15 cellular contexts compared by ENCODE assay signal in the genomic region with DNA sequence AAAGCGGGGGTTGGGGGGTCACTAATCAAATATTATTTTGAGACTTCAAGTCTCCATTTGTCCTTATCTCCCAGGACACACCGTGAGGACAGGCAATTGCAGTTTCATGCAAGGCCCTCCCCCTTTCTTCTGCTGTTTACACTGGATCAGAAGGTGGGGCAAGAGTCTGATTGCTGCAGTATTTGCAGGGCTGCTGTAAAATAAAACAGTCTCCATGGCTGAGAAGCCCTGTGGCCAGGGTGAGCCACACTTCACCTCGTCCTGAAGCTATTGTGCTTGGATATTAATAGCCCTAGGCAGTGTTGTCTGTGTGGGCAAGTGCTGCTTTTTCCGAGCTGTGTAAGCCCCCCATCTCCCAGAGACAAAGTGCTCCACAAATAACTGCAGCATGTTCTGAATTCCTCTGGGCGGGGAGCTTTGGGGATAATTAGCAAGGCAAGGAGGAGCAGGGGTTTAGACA.
DNase-seq lines count a peak whose midpoint lies in the region; TF ChIP-seq lines count a peak whose summit lies in the region.
"Had no signal": no experiment of that assay in that cellular context is flagged by ENCODE, and none has a peak within 500 bp of the region (broad histone marks: within the 10 kb centered on the region; RNA-seq: fewer than 3 reads in every experiment).

No MANE protein-coding gene starts in this region.

- intact Hi-C loops in spleen (cut with DNase I; ENCODE audit: low total_unique reads) = no loop called here

- H4K8ac ChIP-seq in neuronal stem cell (ENCODE audit: low read depth, low read length) = no peak overlapping the region

- POLR2A ChIA-PET in activated CD4-positive, alpha-beta memory T cell treated with anti-CD3 and anti-CD28 coated beads, Interleukin-2, amount 10 ng/mL, durations not matched to agents 7 days and 5 days (lab: Charles Lee) = no interaction called here
- POLR2A ChIA-PET in activated CD4-positive, alpha-beta T cell treated with anti-CD3 and anti-CD28 coated beads, Interleukin-2, amount 10 ng/mL, durations not matched to agents 7 days and 5 days (lab: Charles Lee) = no interaction called here
- POLR2A ChIA-PET in CD8-positive, alpha-beta memory T cell (lab: Charles Lee) = no interaction called here

- H3K4me3 ChIP-seq in neuronal stem cell (ENCODE audit: low read length in 2 of 2) (no peak overlapping the region), spleen (no peak overlapping the region)
- H3K4me3 ChIP-seq in CD8-positive, alpha-beta memory T cell (ENCODE audit: low read length) = no peak overlapping the region

- H3K27ac Mint-ChIP-seq in activated CD4-positive, alpha-beta memory T cell treated with anti-CD3 and anti-CD28 coated beads, Interleukin-2, amount 10 ng/mL, durations not matched to agents 7 days and 5 days = no peak overlapping the region
- H3K27ac Mint-ChIP-seq in activated CD4-positive, alpha-beta T cell treated with anti-CD3 and anti-CD28 coated beads, Interleukin-2, amount 10 ng/mL, durations not matched to agents 7 days and 5 days = no peak overlapping the region
- H3K27ac Mint-ChIP-seq in CD8-positive, alpha-beta memory T cell = peak overlapping the region in 1 of 8 donors; percentile 23
- H3K27ac Mint-ChIP-seq: T-helper 2 cell treated with Interferon-gamma antibody and Interleukin-4, amounts not matched to agents 5 μg/mL and 100 μg/mL, for 36 hours had no signal

- no CpG with 5 or more reads among the region's 5 CpGs for WGBS in neuronal stem cell (ENCODE audit: extremely low coverage in 2 of 2, insufficient read length in 2 of 2, insufficient replicate concordance in 1 of 2), 2 donors
- 54 to 73% (median 64%) methylated on average over 5 of the region's 5 CpGs for WGBS in spleen, 5 donors

- no peak overlapping the region for H2BK5ac ChIP-seq in neuronal stem cell (ENCODE audit: low read length)

- H3K4me1 Mint-ChIP-seq in activated CD4-positive, alpha-beta memory T cell treated with anti-CD3 and anti-CD28 coated beads, Interleukin-2, amount 10 ng/mL, durations not matched to agents 7 days and 5 days = no peaks in the 10 kb centered on the region
- no peaks in the 10 kb centered on the region for H3K4me1 Mint-ChIP-seq in activated CD4-positive, alpha-beta T cell treated with anti-CD3 and anti-CD28 coated beads, Interleukin-2, amount 10 ng/mL, durations not matched to agents 7 days and 5 days
- H3K4me1 Mint-ChIP-seq in CD8-positive, alpha-beta memory T cell = no peaks in the 10 kb centered on the region

- DNase-seq in ELF-1 (ENCODE audit: low read depth, low spot score) (peak; percentile 86), NCI-H146 (lab: John Stamatoyannopoulos, UW) (peak; percentile 93), erythroblast (lab: John Stamatoyannopoulos, UW) (peak; percentile 50 to 70), neuronal stem cell (ENCODE audit: low spot score) (peak; percentile 30), spleen (no peak)
- no peak for DNase-seq in activated CD4-positive, alpha-beta memory T cell treated with anti-CD3 and anti-CD28 coated beads, Interleukin-2, amount 10 ng/mL, durations not matched to agents 7 days and 5 days
- no peak for DNase-seq in activated CD4-positive, alpha-beta T cell treated with anti-CD3 and anti-CD28 coated beads, Interleukin-2, amount 10 ng/mL, durations not matched to agents 7 days and 5 days
- no peak for DNase-seq in CD8-positive, alpha-beta memory T cell
- DNase-seq: activated gamma-delta T cell treated with Interleukin-2 at 50 U/mL for 16 hours; AML-193; anterior cingulate cortex; foreskin keratinocyte; NCI-H2081 treated with DMSO at 0.1 percent for 48 hours; stimulated activated CD4-positive, alpha-beta T cell treated with anti-CD3 and anti-CD28 coated beads, Interleukin-2, amount 100 ng/mL, for 24 hours had no signal

- no peak for TF ChIP-seq CTCF in spleen (IDR thresholded peaks at IDR 0.05 in 8 of 11, conservative IDR thresholded peaks at IDR 0.05 in 3 of 11)

- H3K36me3 Mint-ChIP-seq in activated CD4-positive, alpha-beta memory T cell treated with anti-CD3 and anti-CD28 coated beads, Interleukin-2, amount 10 ng/mL, durations not matched to agents 7 days and 5 days (ENCODE audit: low read depth) = no peaks in the 10 kb centered on the region
- H3K36me3 Mint-ChIP-seq in activated CD4-positive, alpha-beta T cell treated with anti-CD3 and anti-CD28 coated beads, Interleukin-2, amount 10 ng/mL, durations not matched to agents 7 days and 5 days (ENCODE audit: low read depth) = no peaks in the 10 kb centered on the region
- no peaks in the 10 kb centered on the region for H3K36me3 Mint-ChIP-seq in CD8-positive, alpha-beta memory T cell

- H3K27me3 Mint-ChIP-seq in activated CD4-positive, alpha-beta memory T cell treated with anti-CD3 and anti-CD28 coated beads, Interleukin-2, amount 10 ng/mL, durations not matched to agents 7 days and 5 days = no peaks in the 10 kb centered on the region
- peaks cover 1% of the 10 kb centered on the region for H3K27me3 Mint-ChIP-seq in activated CD4-positive, alpha-beta T cell treated with anti-CD3 and anti-CD28 coated beads, Interleukin-2, amount 10 ng/mL, durations not matched to agents 7 days and 5 days
- peaks cover 3% of the 10 kb centered on the region in 2 donors for H3K27me3 Mint-ChIP-seq in CD8-positive, alpha-beta memory T cell

- CTCF ChIA-PET in activated CD4-positive, alpha-beta memory T cell treated with anti-CD3 and anti-CD28 coated beads, Interleukin-2, amount 10 ng/mL, durations not matched to agents 7 days and 5 days (lab: Charles Lee) = no interaction called here
- CTCF ChIA-PET in activated CD4-positive, alpha-beta T cell treated with anti-CD3 and anti-CD28 coated beads, Interleukin-2, amount 10 ng/mL, durations not matched to agents 7 days and 5 days (lab: Charles Lee) = no interaction called here
- CTCF ChIA-PET in CD8-positive, alpha-beta memory T cell (lab: Charles Lee) = no interaction called here

- no peaks in the 10 kb centered on the region for H3K79me1 ChIP-seq in neuronal stem cell (ENCODE audit: low read depth, low read length)

- peak overlapping the region; percentile 31 for H3K18ac ChIP-seq in neuronal stem cell (ENCODE audit: low read length)

- no peaks in the 10 kb centered on the region for H3K9me3 ChIP-seq in neuronal stem cell (replicated peaks in 1 of 2; ENCODE audit: control insufficient read depth in 2 of 2, insufficient read depth in 1 of 2, low read depth in 1 of 2, low read length in 2 of 2)
- H3K9me3 ChIP-seq in spleen = no peaks in the 10 kb centered on the region
- no peaks in the 10 kb centered on the region for H3K9me3 ChIP-seq in CD8-positive, alpha-beta memory T cell (ENCODE audit: low read length)

- no peaks in the 10 kb centered on the region for H3K36me3 ChIP-seq in neuronal stem cell (replicated peaks in 1 of 2; ENCODE audit: control insufficient read depth in 2 of 2, insufficient read depth in 2 of 2, low read length in 2 of 2)
- no peaks in the 10 kb centered on the region for H3K36me3 ChIP-seq in spleen
- no peaks in the 10 kb centered on the region for H3K36me3 ChIP-seq in CD8-positive, alpha-beta memory T cell (ENCODE audit: insufficient read depth, low read length)

- peaks cover 0 to 28% of the 10 kb centered on the region in 2 donors for H3K4me1 ChIP-seq in neuronal stem cell (ENCODE audit: control insufficient read depth in 2 of 2, insufficient read depth in 1 of 2, low read depth in 1 of 2, low read length in 2 of 2)
- no peaks in the 10 kb centered on the region for H3K4me1 ChIP-seq in spleen
- no peaks in the 10 kb centered on the region for H3K4me1 ChIP-seq in CD8-positive, alpha-beta memory T cell (ENCODE audit: insufficient read depth, low read length)
- H3K4me1 ChIP-seq: foreskin keratinocyte had no signal

- no peak overlapping the region for H2BK15ac ChIP-seq in neuronal stem cell (ENCODE audit: low read length)

- H3K23ac ChIP-seq in neuronal stem cell (ENCODE audit: low read depth, low read length, poor library complexity) = no peak overlapping the region

- no peak overlapping the region for H4K91ac ChIP-seq in neuronal stem cell (ENCODE audit: low read depth, low read length, poor library complexity)

- TF ChIP-seq POLR2A in erythroblast (IDR thresholded peaks at IDR 0.05; ENCODE audit: low read length) = no peak
- TF ChIP-seq POLR2A in spleen (IDR thresholded peaks at IDR 0.05) = no peak

- no peak overlapping the region for H3K4ac ChIP-seq in neuronal stem cell (ENCODE audit: low read length)

- no peak overlapping the region for H2AK5ac ChIP-seq in neuronal stem cell (ENCODE audit: low read depth, low read length)

- no peak overlapping the region for H3K14ac ChIP-seq in neuronal stem cell (ENCODE audit: low read length)

- H3K27me3 ChIP-seq in neuronal stem cell (ENCODE audit: control insufficient read depth in 3 of 3, insufficient read depth in 3 of 3, low read depth in 1 of 3, low read length in 3 of 3) (no peaks in the 10 kb centered on the region), spleen (replicated peaks in 1 of 7) (no peaks in the 10 kb centered on the region)
- no peaks in the 10 kb centered on the region for H3K27me3 ChIP-seq in CD8-positive, alpha-beta memory T cell (ENCODE audit: insufficient read depth, low read length, poor library complexity, severe bottlenecking)
- H3K27me3 ChIP-seq: foreskin keratinocyte had no signal

- no peak overlapping the region for H2BK120ac ChIP-seq in neuronal stem cell (ENCODE audit: low read depth, low read length)

- no peak overlapping the region for H2AFZ ChIP-seq in neuronal stem cell (ENCODE audit: low read length)

- H3K4me2 ChIP-seq in neuronal stem cell (ENCODE audit: insufficient read depth, low read length, poor library complexity, severe bottlenecking) = no peak overlapping the region

- H3K4me3 Mint-ChIP-seq in activated CD4-positive, alpha-beta memory T cell treated with anti-CD3 and anti-CD28 coated beads, Interleukin-2, amount 10 ng/mL, durations not matched to agents 7 days and 5 days = no peak overlapping the region
- H3K4me3 Mint-ChIP-seq in activated CD4-positive, alpha-beta T cell treated with anti-CD3 and anti-CD28 coated beads, Interleukin-2, amount 10 ng/mL, durations not matched to agents 7 days and 5 days = no peak overlapping the region
- H3K4me3 Mint-ChIP-seq in CD8-positive, alpha-beta memory T cell = no peak overlapping the region
- H3K4me3 Mint-ChIP-seq: T-helper 2 cell treated with Interferon-gamma antibody and Interleukin-4, amounts not matched to agents 5 μg/mL and 100 μg/mL, for 36 hours had no signal

- no peak overlapping the region for H3K9ac ChIP-seq in neuronal stem cell (ENCODE audit: low read depth, low read length, poor library complexity)

- H2BK12ac ChIP-seq in neuronal stem cell (ENCODE audit: low read length) = no peak overlapping the region

- no peaks in the 10 kb centered on the region for H3K9me3 Mint-ChIP-seq in activated CD4-positive, alpha-beta memory T cell treated with anti-CD3 and anti-CD28 coated beads, Interleukin-2, amount 10 ng/mL, durations not matched to agents 7 days and 5 days
- no peaks in the 10 kb centered on the region for H3K9me3 Mint-ChIP-seq in activated CD4-positive, alpha-beta T cell treated with anti-CD3 and anti-CD28 coated beads, Interleukin-2, amount 10 ng/mL, durations not matched to agents 7 days and 5 days
- H3K9me3 Mint-ChIP-seq in CD8-positive, alpha-beta memory T cell = no peaks in the 10 kb centered on the region
- H3K9me3 Mint-ChIP-seq: T-helper 2 cell treated with Interferon-gamma antibody and Interleukin-4, amounts not matched to agents 5 μg/mL and 100 μg/mL, for 36 hours had no signal

- H3K27ac ChIP-seq in neuronal stem cell (replicated peaks; ENCODE audit: low read length) = peak overlapping the region; percentile 38
- no peak overlapping the region for H3K27ac ChIP-seq in spleen
- no peak overlapping the region for H3K27ac ChIP-seq in CD8-positive, alpha-beta memory T cell (ENCODE audit: low read depth, low read length)
- H3K27ac ChIP-seq: foreskin keratinocyte had no signal

Comparison
In these comparisons a context has a peak if more than half of its experiments do, and no peak if none do; other contexts are left out.
1. DNase-seq: peak in ELF-1 (single experiment), NCI-H146 (single experiment), erythroblast (2 of 2) and neuronal stem cell (single experiment); none in activated CD4-positive, alpha-beta memory T cell treated with anti-CD3 and anti-CD28 coated beads, Interleukin-2, amount 10 ng/mL, durations not matched to agents 7 days and 5 days (single experiment), spleen (single experiment), activated CD4-positive, alpha-beta T cell treated with anti-CD3 and anti-CD28 coated beads, Interleukin-2, amount 10 ng/mL, durations not matched to agents 7 days and 5 days (single experiment) and CD8-positive, alpha-beta memory T cell (0 of 5).